In genomic region chr7:21939136-21939857, GRCh38 we compare ENCODE assay signal across 8 cellular contexts. TPM values are rescaled to one million over a fixed set of nuclear protein-coding genes. Genes with fewer than 3 reads are reported as not detected.
DNase-seq lines count a peak whose midpoint lies in the region; ATAC-seq and TF ChIP-seq lines count a peak whose summit lies in the region.

No MANE protein-coding gene starts in this region.

- TF ChIP-seq EP300 in transverse colon (IDR thresholded peaks at IDR 0.05; ENCODE audit: low read depth), result no peak

- H3K4me3 ChIP-seq in transverse colon, result no peak overlapping the region

- no peaks in the 10 kb centered on the region for H3K36me3 ChIP-seq in transverse colon

- intact Hi-C loops in transverse colon (cut with DNase I; ENCODE audit: low total_unique reads), result no loop called here

- no peak for TF ChIP-seq CTCF in transverse colon (IDR thresholded peaks at IDR 0.05)

- 60% methylated on average over 1 to 4 of the region's 4 CpGs for WGBS in transverse colon (ENCODE audit: low coverage in 1 of 2), 2 donors

- peak; percentile 73 for ATAC-seq in HG02678 (IDR thresholded peaks at IDR 0.05; ENCODE audit: unreplicated experiment)
- peak; percentile 89 for ATAC-seq in stimulated activated naive CD8-positive, alpha-beta T cell treated with anti-CD3 and anti-CD28 coated beads, Interleukin-15, Interleukin-2, amounts not matched to agents 100 U/mL and 50 U/mL, for 24 hours

- H3K9me3 ChIP-seq in transverse colon, result no peaks in the 10 kb centered on the region

- DNase-seq in NCI-H1417 (lab: John Stamatoyannopoulos, UW) (peak in 2 of 3 experiments; percentile 35 to 67), NCI-H1417 treated with DMSO at 0.1 percent for 48 hours (lab: John Stamatoyannopoulos, UW) (no peak), NCI-H345 (lab: John Stamatoyannopoulos, UW) (peak; percentile 63), epithelial cell of prostate (ENCODE audit: low read depth, low spot score) (no peak), transverse colon (no peak), COLO829 (ENCODE audit: low spot score) (no peak)
- DNase-seq in stimulated activated naive CD8-positive, alpha-beta T cell treated with anti-CD3 and anti-CD28 coated beads, Interleukin-15, Interleukin-2, amounts not matched to agents 100 U/mL and 50 U/mL, for 24 hours, result peak; percentile 65

- H3K27me3 ChIP-seq in transverse colon, result no peaks in the 10 kb centered on the region

- in situ Hi-C loops in transverse colon (cut with MboI; ENCODE audit: low pct_ligation_motif_present in 1 of 4, low pct_unique_long_range_greater_than_20kb in 1 of 4, low sequenced_read_pairs in 3 of 4), result no loop called here

- peak overlapping the region; percentile 37 for H3K27ac ChIP-seq in epithelial cell of prostate
- no peak overlapping the region for H3K27ac ChIP-seq in transverse colon

- H3K4me1 ChIP-seq in transverse colon, result peaks cover 0 to 42% (median 23%) of the 10 kb centered on the region in 4 donors

- TF ChIP-seq POLR2A in transverse colon (IDR thresholded peaks at IDR 0.05), result no peak

RNA-seq across cellular contexts. Expression of gene CDCA7L, which starts 6.4 kb away (rescaled TPM):
- total RNA-seq in transverse colon, result 10 to 100 TPM in 3 of 4 donors, 1 to 10 TPM in 1; 9.0 to 24.0 (median 13.2) TPM

Comparison
In these comparisons a context has a peak if more than half of its experiments do, and no peak if none do; other contexts are left out.
1. DNase-seq: peak in NCI-H1417 (2 of 3), NCI-H345 (single experiment) and stimulated activated naive CD8-positive, alpha-beta T cell treated with anti-CD3 and anti-CD28 coated beads, Interleukin-15, Interleukin-2, amounts not matched to agents 100 U/mL and 50 U/mL, for 24 hours (single experiment); none in NCI-H1417 treated with DMSO at 0.1 percent for 48 hours (single experiment), epithelial cell of prostate (single experiment), transverse colon (single experiment) and COLO829 (single experiment).